ENCODE assay signal across 1 cellular context in genomic region chr5:180810210-180811011, GRCh38.
TF ChIP-seq lines count a peak whose summit lies in the region.

No MANE protein-coding gene starts in this region.

TF ChIP-seq in HepG2, 621 proteins besides CTCF, POLR2A, EP300 and RAD21 (continued from another document and continues in another):
- no peak for TF ChIP-seq SIX1 (CRISPR knock-in tag; IDR thresholded peaks at IDR 0.05; ENCODE audit: borderline replicate concordance)
- TF ChIP-seq, protein P1, sequence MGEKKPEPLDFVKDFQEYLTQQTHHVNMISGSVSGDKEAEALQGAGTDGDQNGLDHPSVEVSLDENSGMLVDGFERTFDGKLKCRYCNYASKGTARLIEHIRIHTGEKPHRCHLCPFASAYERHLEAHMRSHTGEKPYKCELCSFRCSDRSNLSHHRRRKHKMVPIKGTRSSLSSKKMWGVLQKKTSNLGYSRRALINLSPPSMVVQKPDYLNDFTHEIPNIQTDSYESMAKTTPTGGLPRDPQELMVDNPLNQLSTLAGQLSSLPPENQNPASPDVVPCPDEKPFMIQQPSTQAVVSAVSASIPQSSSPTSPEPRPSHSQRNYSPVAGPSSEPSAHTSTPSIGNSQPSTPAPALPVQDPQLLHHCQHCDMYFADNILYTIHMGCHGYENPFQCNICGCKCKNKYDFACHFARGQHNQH (CRISPR knock-in tag; IDR thresholded peaks at IDR 0.05) = peak; percentile 87
- peak; percentile 41; the same call in 1 of the 2 replicates for TF ChIP-seq ZNF770 (CRISPR knock-in tag; IDR thresholded peaks at IDR 0.05)
- TF ChIP-seq ZNF891 (CRISPR knock-in tag; IDR thresholded peaks at IDR 0.05) = peak; percentile 78; the same call in 1 of the 2 replicates
- no peak for TF ChIP-seq ZNF549 (CRISPR knock-in tag; IDR thresholded peaks at IDR 0.05)
- no peak for TF ChIP-seq LCORL (IDR thresholded peaks at IDR 0.05)
- peak; percentile 84 for TF ChIP-seq LCORL (CRISPR knock-in tag; IDR thresholded peaks at IDR 0.05)
- TF ChIP-seq ZNF143 (CRISPR knock-in tag; IDR thresholded peaks at IDR 0.05) = peak; percentile 64; the same call in 1 of the 2 replicates
- TF ChIP-seq FOXK2 (IDR thresholded peaks at IDR 0.05) = no peak
- TF ChIP-seq ZBTB2 (CRISPR knock-in tag; IDR thresholded peaks at IDR 0.05; ENCODE audit: low read depth) = 0 out of 2 replicates have a peak, but pooled peaks have one; percentile 26
- TF ChIP-seq ZNF776 (CRISPR knock-in tag; IDR thresholded peaks at IDR 0.05) = peak; percentile 36
- TF ChIP-seq, protein P2, sequence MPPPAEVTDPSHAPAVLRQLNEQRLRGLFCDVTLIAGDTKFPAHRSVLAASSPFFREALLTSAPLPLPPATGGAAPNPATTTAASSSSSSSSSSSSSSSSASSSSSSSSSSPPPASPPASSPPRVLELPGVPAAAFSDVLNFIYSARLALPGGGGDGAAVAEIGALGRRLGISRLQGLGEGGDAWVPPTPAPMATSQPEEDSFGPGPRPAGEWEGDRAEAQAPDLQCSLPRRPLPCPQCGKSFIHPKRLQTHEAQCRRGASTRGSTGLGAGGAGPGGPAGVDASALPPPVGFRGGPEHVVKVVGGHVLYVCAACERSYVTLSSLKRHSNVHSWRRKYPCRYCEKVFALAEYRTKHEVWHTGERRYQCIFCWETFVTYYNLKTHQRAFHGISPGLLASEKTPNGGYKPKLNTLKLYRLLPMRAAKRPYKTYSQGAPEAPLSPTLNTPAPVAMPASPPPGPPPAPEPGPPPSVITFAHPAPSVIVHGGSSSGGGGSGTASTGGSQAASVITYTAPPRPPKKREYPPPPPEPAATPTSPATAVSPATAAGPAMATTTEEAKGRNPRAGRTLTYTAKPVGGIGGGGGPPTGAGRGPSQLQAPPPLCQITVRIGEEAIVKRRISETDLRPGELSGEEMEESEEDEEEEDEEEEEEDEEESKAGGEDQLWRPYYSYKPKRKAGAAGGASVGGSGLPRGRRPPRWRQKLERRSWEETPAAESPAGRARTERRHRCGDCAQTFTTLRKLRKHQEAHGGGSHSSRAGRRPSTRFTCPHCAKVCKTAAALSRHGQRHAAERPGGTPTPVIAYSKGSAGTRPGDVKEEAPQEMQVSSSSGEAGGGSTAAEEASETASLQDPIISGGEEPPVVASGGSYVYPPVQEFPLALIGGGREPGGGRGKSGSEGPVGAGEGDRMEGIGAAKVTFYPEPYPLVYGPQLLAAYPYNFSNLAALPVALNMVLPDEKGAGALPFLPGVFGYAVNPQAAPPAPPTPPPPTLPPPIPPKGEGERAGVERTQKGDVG (CRISPR knock-in tag; IDR thresholded peaks at IDR 0.05; ENCODE audit: borderline replicate concordance) = 0 out of 2 replicates have a peak, but pooled peaks have one; percentile 60
- TF ChIP-seq SMARCC2 (IDR thresholded peaks at IDR 0.05) = no peak
- TF ChIP-seq NR2F2 (IDR thresholded peaks at IDR 0.05; ENCODE audit: borderline replicate concordance, low read depth) = no peak; the same call in 1 of the 2 replicates
- TF ChIP-seq NFE2L1 (CRISPR knock-in tag; IDR thresholded peaks at IDR 0.05; ENCODE audit: borderline replicate concordance) = no peak
- no peak for TF ChIP-seq HHEX (CRISPR knock-in tag; IDR thresholded peaks at IDR 0.05)
- TF ChIP-seq BORCS8-MEF2B (CRISPR knock-in tag; IDR thresholded peaks at IDR 0.05) = peak; percentile 60
- no peak for TF ChIP-seq ZNF18 (CRISPR knock-in tag; IDR thresholded peaks at IDR 0.05; ENCODE audit: insufficient replicate concordance)
- peak; percentile 85; the same call in 1 of the 2 replicates for TF ChIP-seq KDM5A (IDR thresholded peaks at IDR 0.05; ENCODE audit: borderline replicate concordance, low read length)
- no peak for TF ChIP-seq MEF2D (CRISPR knock-in tag; IDR thresholded peaks at IDR 0.05)
- peak; percentile 39; the same call in 1 of the 2 replicates for TF ChIP-seq SOX5 (CRISPR knock-in tag; IDR thresholded peaks at IDR 0.05; ENCODE audit: borderline replicate concordance)
- TF ChIP-seq ZNF749 (CRISPR knock-in tag; IDR thresholded peaks at IDR 0.05; ENCODE audit: borderline replicate concordance) = no peak
- TF ChIP-seq, protein P3, sequence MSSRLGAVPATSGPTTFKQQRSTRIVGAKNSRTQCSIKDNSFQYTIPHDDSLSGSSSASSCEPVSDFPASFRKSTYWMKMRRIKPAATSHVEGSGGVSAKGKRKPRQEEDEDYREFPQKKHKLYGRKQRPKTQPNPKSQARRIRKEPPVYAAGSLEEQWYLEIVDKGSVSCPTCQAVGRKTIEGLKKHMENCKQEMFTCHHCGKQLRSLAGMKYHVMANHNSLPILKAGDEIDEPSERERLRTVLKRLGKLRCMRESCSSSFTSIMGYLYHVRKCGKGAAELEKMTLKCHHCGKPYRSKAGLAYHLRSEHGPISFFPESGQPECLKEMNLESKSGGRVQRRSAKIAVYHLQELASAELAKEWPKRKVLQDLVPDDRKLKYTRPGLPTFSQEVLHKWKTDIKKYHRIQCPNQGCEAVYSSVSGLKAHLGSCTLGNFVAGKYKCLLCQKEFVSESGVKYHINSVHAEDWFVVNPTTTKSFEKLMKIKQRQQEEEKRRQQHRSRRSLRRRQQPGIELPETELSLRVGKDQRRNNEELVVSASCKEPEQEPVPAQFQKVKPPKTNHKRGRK (CRISPR knock-in tag; IDR thresholded peaks at IDR 0.05) = no peak
- peak; percentile 42; the same call in 1 of the 2 replicates for TF ChIP-seq IRF2 (CRISPR knock-in tag; IDR thresholded peaks at IDR 0.05)
- TF ChIP-seq ZNF83 (CRISPR knock-in tag; IDR thresholded peaks at IDR 0.05; ENCODE audit: borderline replicate concordance) = no peak
- no peak; the same call in 1 of the 2 replicates for TF ChIP-seq BRD4 (CRISPR knock-in tag; IDR thresholded peaks at IDR 0.05)
- peak; percentile 83; the same call in 1 of the 2 replicates for TF ChIP-seq ZNF230 (CRISPR knock-in tag; IDR thresholded peaks at IDR 0.05)
- TF ChIP-seq, protein P4, sequence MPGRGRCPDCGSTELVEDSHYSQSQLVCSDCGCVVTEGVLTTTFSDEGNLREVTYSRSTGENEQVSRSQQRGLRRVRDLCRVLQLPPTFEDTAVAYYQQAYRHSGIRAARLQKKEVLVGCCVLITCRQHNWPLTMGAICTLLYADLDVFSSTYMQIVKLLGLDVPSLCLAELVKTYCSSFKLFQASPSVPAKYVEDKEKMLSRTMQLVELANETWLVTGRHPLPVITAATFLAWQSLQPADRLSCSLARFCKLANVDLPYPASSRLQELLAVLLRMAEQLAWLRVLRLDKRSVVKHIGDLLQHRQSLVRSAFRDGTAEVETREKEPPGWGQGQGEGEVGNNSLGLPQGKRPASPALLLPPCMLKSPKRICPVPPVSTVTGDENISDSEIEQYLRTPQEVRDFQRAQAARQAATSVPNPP (CRISPR knock-in tag; IDR thresholded peaks at IDR 0.05) = 0 out of 2 replicates have a peak, but pooled peaks have one; percentile 26
- no peak for TF ChIP-seq PPARG (CRISPR knock-in tag; conservative IDR thresholded peaks at IDR 0.05)
- TF ChIP-seq LRRFIP1 (CRISPR knock-in tag; conservative IDR thresholded peaks at IDR 0.05) = no peak
- peak; percentile 63 for TF ChIP-seq ZNF691 (CRISPR knock-in tag; IDR thresholded peaks at IDR 0.05; ENCODE audit: borderline replicate concordance, low read depth)
- TF ChIP-seq ZFP1 (CRISPR knock-in tag; IDR thresholded peaks at IDR 0.05) = no peak
- no peak for TF ChIP-seq RFXANK (CRISPR knock-in tag; IDR thresholded peaks at IDR 0.05)
- TF ChIP-seq, protein P5, sequence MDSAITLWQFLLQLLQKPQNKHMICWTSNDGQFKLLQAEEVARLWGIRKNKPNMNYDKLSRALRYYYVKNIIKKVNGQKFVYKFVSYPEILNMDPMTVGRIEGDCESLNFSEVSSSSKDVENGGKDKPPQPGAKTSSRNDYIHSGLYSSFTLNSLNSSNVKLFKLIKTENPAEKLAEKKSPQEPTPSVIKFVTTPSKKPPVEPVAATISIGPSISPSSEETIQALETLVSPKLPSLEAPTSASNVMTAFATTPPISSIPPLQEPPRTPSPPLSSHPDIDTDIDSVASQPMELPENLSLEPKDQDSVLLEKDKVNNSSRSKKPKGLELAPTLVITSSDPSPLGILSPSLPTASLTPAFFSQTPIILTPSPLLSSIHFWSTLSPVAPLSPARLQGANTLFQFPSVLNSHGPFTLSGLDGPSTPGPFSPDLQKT (CRISPR knock-in tag; IDR thresholded peaks at IDR 0.05; ENCODE audit: borderline replicate concordance) = peak; percentile 21; the same call in 1 of the 2 replicates
- TF ChIP-seq ZFY (CRISPR knock-in tag; IDR thresholded peaks at IDR 0.05) = peak; percentile 91
- TF ChIP-seq ZNF253 (CRISPR knock-in tag; IDR thresholded peaks at IDR 0.05; ENCODE audit: borderline replicate concordance) = no peak
- no peak for TF ChIP-seq ZNF703 (CRISPR knock-in tag; IDR thresholded peaks at IDR 0.05; ENCODE audit: borderline replicate concordance)
- TF ChIP-seq SRSF1 (optimal IDR thresholded peaks at IDR 0.05; ENCODE audit: low read depth, low read length) = peak; percentile 55
- 0 out of 2 replicates have a peak, but pooled peaks have one; percentile 40 for TF ChIP-seq SMAD3 (CRISPR knock-in tag; IDR thresholded peaks at IDR 0.05)
- peak; percentile 49 for TF ChIP-seq RXRB (CRISPR knock-in tag; IDR thresholded peaks at IDR 0.05; ENCODE audit: borderline replicate concordance)
- TF ChIP-seq ZNF839 (CRISPR knock-in tag; IDR thresholded peaks at IDR 0.05; ENCODE audit: borderline replicate concordance) = no peak
- 0 out of 2 replicates have a peak, but pooled peaks have one; percentile 60 for TF ChIP-seq TBP (CRISPR knock-in tag; IDR thresholded peaks at IDR 0.05)
- no peak; the same call in 1 of the 2 replicates for TF ChIP-seq MED1 (CRISPR knock-in tag; IDR thresholded peaks at IDR 0.05)
- 0 out of 2 replicates have a peak, but pooled peaks have one; percentile 56 for TF ChIP-seq ZBTB7A (CRISPR knock-in tag; IDR thresholded peaks at IDR 0.05)
- no peak for TF ChIP-seq THYN1 (CRISPR knock-in tag; IDR thresholded peaks at IDR 0.05; ENCODE audit: borderline replicate concordance, low read depth)
- no peak for TF ChIP-seq ZNF264 (CRISPR knock-in tag; IDR thresholded peaks at IDR 0.05)
- TF ChIP-seq ZNF468 (CRISPR knock-in tag; IDR thresholded peaks at IDR 0.05) = no peak
- no peak for TF ChIP-seq ZIK1 (CRISPR knock-in tag; IDR thresholded peaks at IDR 0.05; ENCODE audit: borderline replicate concordance, low read depth)
- peak; percentile 94 for TF ChIP-seq REPIN1 (CRISPR knock-in tag; IDR thresholded peaks at IDR 0.05; ENCODE audit: borderline replicate concordance, low read depth)
- TF ChIP-seq REXO4 (CRISPR knock-in tag; IDR thresholded peaks at IDR 0.05; ENCODE audit: borderline replicate concordance) = no peak
- peak; percentile 73 for TF ChIP-seq MED8 (CRISPR knock-in tag; IDR thresholded peaks at IDR 0.05; ENCODE audit: insufficient replicate concordance)
- TF ChIP-seq ZNF569 (CRISPR knock-in tag; IDR thresholded peaks at IDR 0.05; ENCODE audit: borderline replicate concordance) = no peak
